ENCODE assay signal across 1 cellular context in genomic region chr14:101809671-101810514, GRCh38.
TF ChIP-seq lines count a peak whose summit lies in the region.

No MANE protein-coding gene starts in this region.

TF ChIP-seq in HEK293, 187 proteins besides CTCF, POLR2A, EP300 and RAD21 (continued from another document and continues in another):
- TF ChIP-seq ZNF280D (tag by site-specific recombination; IDR thresholded peaks at IDR 0.05) = no peak
- TF ChIP-seq ZEB2 (tag by site-specific recombination; IDR thresholded peaks at IDR 0.05) = peak; percentile 68
- TF ChIP-seq BCL11A (tag by site-specific recombination; IDR thresholded peaks at IDR 0.05; ENCODE audit: low read depth) = no peak
- TF ChIP-seq ZBTB1 (tag by site-specific recombination; IDR thresholded peaks at IDR 0.05) = no peak
- TF ChIP-seq ZBTB21 (tag by site-specific recombination; IDR thresholded peaks at IDR 0.05) = peak; percentile 93
- 0 out of 2 replicates have a peak, but pooled peaks have one; percentile 36 for TF ChIP-seq GLI4 (tag by site-specific recombination; IDR thresholded peaks at IDR 0.05)
- no peak for TF ChIP-seq ZNF658 (tag by site-specific recombination; IDR thresholded peaks at IDR 0.05)
- 0 out of 2 replicates have a peak, but pooled peaks have one; percentile 31 for TF ChIP-seq ZNF561 (tag by site-specific recombination; IDR thresholded peaks at IDR 0.05; ENCODE audit: borderline replicate concordance)
- no peak for TF ChIP-seq ZNF202 (tag by site-specific recombination; IDR thresholded peaks at IDR 0.05; ENCODE audit: borderline replicate concordance)
- TF ChIP-seq ZFP41 (tag by site-specific recombination; IDR thresholded peaks at IDR 0.05; ENCODE audit: borderline replicate concordance) = no peak
- no peak for TF ChIP-seq ZNF223 (tag by site-specific recombination; IDR thresholded peaks at IDR 0.05)
- TF ChIP-seq ZNF571 (tag by site-specific recombination; IDR thresholded peaks at IDR 0.05) = no peak
- no peak for TF ChIP-seq SETDB1 (IDR thresholded peaks at IDR 0.05; ENCODE audit: insufficient read length, low read length)
- TF ChIP-seq ZNF10 (tag by site-specific recombination; IDR thresholded peaks at IDR 0.05) = no peak
- no peak for TF ChIP-seq ZNF211 (tag by site-specific recombination; IDR thresholded peaks at IDR 0.05; ENCODE audit: low read depth)
- TF ChIP-seq ZNF19 (tag by site-specific recombination; IDR thresholded peaks at IDR 0.05; ENCODE audit: low read depth) = no peak
- TF ChIP-seq SP3 (tag by site-specific recombination; IDR thresholded peaks at IDR 0.05) = peak; percentile 15; the same call in 1 of the 2 replicates
- no peak for TF ChIP-seq RBAK (tag by site-specific recombination; IDR thresholded peaks at IDR 0.05)
- peak; percentile 80; the same call in 1 of the 2 replicates for TF ChIP-seq ZNF362 (tag by site-specific recombination; IDR thresholded peaks at IDR 0.05)
- TF ChIP-seq SP2 (tag by site-specific recombination; IDR thresholded peaks at IDR 0.05) = peak; percentile 61
- peak; percentile 69 for TF ChIP-seq PRDM10 (tag by site-specific recombination; IDR thresholded peaks at IDR 0.05)
- no peak; the same call in none of the 2 replicates for TF ChIP-seq ZBTB17 (tag by site-specific recombination; IDR thresholded peaks at IDR 0.05)
- no peak for TF ChIP-seq ZNF747 (tag by site-specific recombination; IDR thresholded peaks at IDR 0.05)
- TF ChIP-seq ZNF624 (tag by site-specific recombination; IDR thresholded peaks at IDR 0.05) = 0 out of 2 replicates have a peak, but pooled peaks have one; percentile 21
- no peak for TF ChIP-seq ZNF670 (tag by site-specific recombination; IDR thresholded peaks at IDR 0.05; ENCODE audit: low read depth)
- no peak for TF ChIP-seq ZNF776 (tag by site-specific recombination; IDR thresholded peaks at IDR 0.05; ENCODE audit: borderline replicate concordance)
- TF ChIP-seq ZSCAN23 (tag by site-specific recombination; IDR thresholded peaks at IDR 0.05) = no peak
- no peak for TF ChIP-seq ZNF175 (tag by site-specific recombination; IDR thresholded peaks at IDR 0.05)
- no peak for TF ChIP-seq PRDM2 (tag by site-specific recombination; IDR thresholded peaks at IDR 0.05; ENCODE audit: borderline replicate concordance)
- no peak for TF ChIP-seq ZNF121 (tag by site-specific recombination; IDR thresholded peaks at IDR 0.05)
- TF ChIP-seq OSR2 (tag by site-specific recombination; IDR thresholded peaks at IDR 0.05) = no peak
- TF ChIP-seq ZNF114 (tag by site-specific recombination; IDR thresholded peaks at IDR 0.05) = no peak
- no peak for TF ChIP-seq ZNF221 (tag by site-specific recombination; IDR thresholded peaks at IDR 0.05; ENCODE audit: borderline replicate concordance)
- TF ChIP-seq KLF10 (tag by site-specific recombination; IDR thresholded peaks at IDR 0.05) = peak; percentile 60; the same call in 1 of the 2 replicates
- TF ChIP-seq ZNF174 (tag by site-specific recombination; IDR thresholded peaks at IDR 0.05) = no peak
- no peak for TF ChIP-seq BCL6B (tag by site-specific recombination; IDR thresholded peaks at IDR 0.05)
- TF ChIP-seq ZNF514 (tag by site-specific recombination; IDR thresholded peaks at IDR 0.05) = no peak
- no peak; the same call in 1 of the 2 replicates for TF ChIP-seq ZNF394 (tag by site-specific recombination; IDR thresholded peaks at IDR 0.05; ENCODE audit: borderline replicate concordance)
- peak; percentile 53 for TF ChIP-seq KLF9 (tag by site-specific recombination; IDR thresholded peaks at IDR 0.05; ENCODE audit: low read depth)
- TF ChIP-seq GLIS1 (tag by site-specific recombination; IDR thresholded peaks at IDR 0.05) = no peak; the same call in 1 of the 2 replicates
- TF ChIP-seq ZFHX2 (tag by site-specific recombination; conservative IDR thresholded peaks at IDR 0.05) = peak; percentile 39; the same call in 1 of the 2 replicates
- TF ChIP-seq MEIS1 (CRISPR knock-in tag; IDR thresholded peaks at IDR 0.05; ENCODE audit: borderline replicate concordance) = no peak
- no peak for TF ChIP-seq ZNF146 (tag by site-specific recombination; IDR thresholded peaks at IDR 0.05)
- no peak for TF ChIP-seq GFI1B (tag by site-specific recombination; IDR thresholded peaks at IDR 0.05)
- peak; percentile 57; the same call in 1 of the 2 replicates for TF ChIP-seq ZFP69B (tag by site-specific recombination; IDR thresholded peaks at IDR 0.05)
- TF ChIP-seq ZNF266 (tag by site-specific recombination; IDR thresholded peaks at IDR 0.05; ENCODE audit: low read depth) = no peak
- TF ChIP-seq ZNF311 (tag by site-specific recombination; IDR thresholded peaks at IDR 0.05; ENCODE audit: borderline replicate concordance) = no peak
- peak; percentile 54 for TF ChIP-seq ZBTB20 (tag by site-specific recombination; IDR thresholded peaks at IDR 0.05)
- TF ChIP-seq HIC1 (tag by site-specific recombination; IDR thresholded peaks at IDR 0.05) = no peak
- TF ChIP-seq TRIM28 (IDR thresholded peaks at IDR 0.05; ENCODE audit: borderline replicate concordance, low read length) = peak; percentile 94
- TF ChIP-seq FEZF1 (tag by site-specific recombination; IDR thresholded peaks at IDR 0.05) = peak; percentile 87
- no peak for TF ChIP-seq ZNF623 (tag by site-specific recombination; IDR thresholded peaks at IDR 0.05)
- no peak for TF ChIP-seq ZNF585B (tag by site-specific recombination; IDR thresholded peaks at IDR 0.05)
- no peak for TF ChIP-seq ZNF112 (tag by site-specific recombination; IDR thresholded peaks at IDR 0.05)
- no peak for TF ChIP-seq ZNF792 (tag by site-specific recombination; IDR thresholded peaks at IDR 0.05)
- no peak for TF ChIP-seq ZNF473 (tag by site-specific recombination; IDR thresholded peaks at IDR 0.05)
